ENCODE assay signal across 1 cellular context in the genomic region with DNA sequence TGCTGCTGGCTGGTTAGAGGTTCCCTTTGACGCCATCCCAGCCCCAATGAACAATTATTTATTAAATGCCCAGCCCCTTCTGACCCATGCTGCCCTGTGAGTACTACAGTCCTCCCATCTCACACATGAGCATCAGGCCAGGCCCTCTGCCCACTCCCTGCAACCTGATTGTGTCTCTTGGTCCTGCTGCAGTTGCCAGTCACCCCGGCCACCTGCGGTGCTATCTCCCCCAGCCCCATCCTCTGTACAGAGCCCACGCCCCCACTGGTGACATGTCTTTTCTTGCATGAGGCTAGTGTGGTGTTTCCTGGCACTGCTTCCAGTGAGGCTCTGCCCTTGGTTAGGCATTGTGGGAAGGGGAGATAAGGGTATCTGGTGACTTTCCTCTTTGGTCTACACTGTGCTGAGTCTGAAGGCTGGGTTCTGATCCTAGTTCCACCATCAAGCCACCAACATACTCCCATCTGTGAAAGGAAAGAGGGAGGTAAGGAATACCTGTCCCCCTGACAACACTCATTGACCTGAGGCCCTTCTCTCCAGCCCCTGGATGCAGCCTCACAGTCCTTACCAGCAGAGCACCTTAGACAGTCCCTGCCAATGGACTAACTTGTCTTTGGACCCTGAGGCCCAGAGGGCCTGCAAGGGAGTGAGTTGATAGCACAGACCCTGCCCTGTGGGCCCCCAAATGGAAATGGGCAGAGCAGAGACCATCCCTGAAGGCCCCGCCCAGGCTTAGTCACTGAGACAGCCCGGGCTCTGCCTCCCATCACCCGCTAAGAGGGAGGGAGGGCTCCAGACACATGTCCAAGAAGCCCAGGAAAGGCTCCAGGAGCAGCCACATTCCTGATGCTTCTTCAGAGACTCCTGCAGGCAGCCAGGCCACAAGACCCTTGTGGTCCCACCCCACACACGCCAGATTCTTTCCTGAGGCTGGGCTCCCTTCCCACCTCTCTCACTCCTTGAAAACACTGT.
TF ChIP-seq lines count a peak whose summit lies in the region.

No MANE protein-coding gene starts in this region.

TF ChIP-seq in HepG2, 621 proteins besides CTCF, POLR2A, EP300 and RAD21 (continued from another document and continues in another):
- TF ChIP-seq, protein P1, sequence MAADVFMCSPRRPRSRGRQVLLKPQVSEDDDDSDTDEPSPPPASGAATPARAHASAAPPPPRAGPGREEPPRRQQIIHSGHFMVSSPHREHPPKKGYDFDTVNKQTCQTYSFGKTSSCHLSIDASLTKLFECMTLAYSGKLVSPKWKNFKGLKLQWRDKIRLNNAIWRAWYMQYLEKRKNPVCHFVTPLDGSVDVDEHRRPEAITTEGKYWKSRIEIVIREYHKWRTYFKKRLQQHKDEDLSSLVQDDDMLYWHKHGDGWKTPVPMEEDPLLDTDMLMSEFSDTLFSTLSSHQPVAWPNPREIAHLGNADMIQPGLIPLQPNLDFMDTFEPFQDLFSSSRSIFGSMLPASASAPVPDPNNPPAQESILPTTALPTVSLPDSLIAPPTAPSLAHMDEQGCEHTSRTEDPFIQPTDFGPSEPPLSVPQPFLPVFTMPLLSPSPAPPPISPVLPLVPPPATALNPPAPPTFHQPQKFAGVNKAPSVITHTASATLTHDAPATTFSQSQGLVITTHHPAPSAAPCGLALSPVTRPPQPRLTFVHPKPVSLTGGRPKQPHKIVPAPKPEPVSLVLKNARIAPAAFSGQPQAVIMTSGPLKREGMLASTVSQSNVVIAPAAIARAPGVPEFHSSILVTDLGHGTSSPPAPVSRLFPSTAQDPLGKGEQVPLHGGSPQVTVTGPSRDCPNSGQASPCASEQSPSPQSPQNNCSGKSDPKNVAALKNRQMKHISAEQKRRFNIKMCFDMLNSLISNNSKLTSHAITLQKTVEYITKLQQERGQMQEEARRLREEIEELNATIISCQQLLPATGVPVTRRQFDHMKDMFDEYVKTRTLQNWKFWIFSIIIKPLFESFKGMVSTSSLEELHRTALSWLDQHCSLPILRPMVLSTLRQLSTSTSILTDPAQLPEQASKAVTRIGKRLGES (CRISPR knock-in tag; IDR thresholded peaks at IDR 0.05; ENCODE audit: borderline replicate concordance), result no peak
- no peak for TF ChIP-seq ZNF446 (CRISPR knock-in tag; IDR thresholded peaks at IDR 0.05)
- TF ChIP-seq ZNF746 (CRISPR knock-in tag; IDR thresholded peaks at IDR 0.05), result peak; percentile 46; the same call in 1 of the 2 replicates
- no peak for TF ChIP-seq ZNF747 (CRISPR knock-in tag; IDR thresholded peaks at IDR 0.05; ENCODE audit: borderline replicate concordance)
- no peak for TF ChIP-seq KAT2B (IDR thresholded peaks at IDR 0.05; ENCODE audit: borderline replicate concordance, low read depth, low read length)
- TF ChIP-seq ZNF709 (CRISPR knock-in tag; IDR thresholded peaks at IDR 0.05), result 0 out of 2 replicates have a peak, but pooled peaks have one; percentile 18
- 0 out of 2 replicates have a peak, but pooled peaks have one; percentile 51 for TF ChIP-seq ZSCAN20 (CRISPR knock-in tag; IDR thresholded peaks at IDR 0.05; ENCODE audit: borderline replicate concordance)
- TF ChIP-seq, protein P2, sequence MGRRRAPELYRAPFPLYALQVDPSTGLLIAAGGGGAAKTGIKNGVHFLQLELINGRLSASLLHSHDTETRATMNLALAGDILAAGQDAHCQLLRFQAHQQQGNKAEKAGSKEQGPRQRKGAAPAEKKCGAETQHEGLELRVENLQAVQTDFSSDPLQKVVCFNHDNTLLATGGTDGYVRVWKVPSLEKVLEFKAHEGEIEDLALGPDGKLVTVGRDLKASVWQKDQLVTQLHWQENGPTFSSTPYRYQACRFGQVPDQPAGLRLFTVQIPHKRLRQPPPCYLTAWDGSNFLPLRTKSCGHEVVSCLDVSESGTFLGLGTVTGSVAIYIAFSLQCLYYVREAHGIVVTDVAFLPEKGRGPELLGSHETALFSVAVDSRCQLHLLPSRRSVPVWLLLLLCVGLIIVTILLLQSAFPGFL (CRISPR knock-in tag; IDR thresholded peaks at IDR 0.05), result no peak
- TF ChIP-seq ZNF335 (CRISPR knock-in tag; IDR thresholded peaks at IDR 0.05), result no peak
- TF ChIP-seq DMAP1 (CRISPR knock-in tag; IDR thresholded peaks at IDR 0.05), result no peak
- TF ChIP-seq NFRKB (IDR thresholded peaks at IDR 0.05), result no peak
- peak; percentile 9; the same call in 1 of the 2 replicates for TF ChIP-seq POLR2G (IDR thresholded peaks at IDR 0.05; ENCODE audit: low read depth, low read length)
- TF ChIP-seq ZNF264 (CRISPR knock-in tag; IDR thresholded peaks at IDR 0.05), result no peak
- 0 out of 2 replicates have a peak, but pooled peaks have one; percentile 5 for TF ChIP-seq ZFP82 (CRISPR knock-in tag; IDR thresholded peaks at IDR 0.05; ENCODE audit: borderline replicate concordance)
- TF ChIP-seq, protein P3, sequence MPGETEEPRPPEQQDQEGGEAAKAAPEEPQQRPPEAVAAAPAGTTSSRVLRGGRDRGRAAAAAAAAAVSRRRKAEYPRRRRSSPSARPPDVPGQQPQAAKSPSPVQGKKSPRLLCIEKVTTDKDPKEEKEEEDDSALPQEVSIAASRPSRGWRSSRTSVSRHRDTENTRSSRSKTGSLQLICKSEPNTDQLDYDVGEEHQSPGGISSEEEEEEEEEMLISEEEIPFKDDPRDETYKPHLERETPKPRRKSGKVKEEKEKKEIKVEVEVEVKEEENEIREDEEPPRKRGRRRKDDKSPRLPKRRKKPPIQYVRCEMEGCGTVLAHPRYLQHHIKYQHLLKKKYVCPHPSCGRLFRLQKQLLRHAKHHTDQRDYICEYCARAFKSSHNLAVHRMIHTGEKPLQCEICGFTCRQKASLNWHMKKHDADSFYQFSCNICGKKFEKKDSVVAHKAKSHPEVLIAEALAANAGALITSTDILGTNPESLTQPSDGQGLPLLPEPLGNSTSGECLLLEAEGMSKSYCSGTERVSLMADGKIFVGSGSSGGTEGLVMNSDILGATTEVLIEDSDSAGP (CRISPR knock-in tag; IDR thresholded peaks at IDR 0.05; ENCODE audit: borderline replicate concordance), result no peak
- TF ChIP-seq, protein P4, sequence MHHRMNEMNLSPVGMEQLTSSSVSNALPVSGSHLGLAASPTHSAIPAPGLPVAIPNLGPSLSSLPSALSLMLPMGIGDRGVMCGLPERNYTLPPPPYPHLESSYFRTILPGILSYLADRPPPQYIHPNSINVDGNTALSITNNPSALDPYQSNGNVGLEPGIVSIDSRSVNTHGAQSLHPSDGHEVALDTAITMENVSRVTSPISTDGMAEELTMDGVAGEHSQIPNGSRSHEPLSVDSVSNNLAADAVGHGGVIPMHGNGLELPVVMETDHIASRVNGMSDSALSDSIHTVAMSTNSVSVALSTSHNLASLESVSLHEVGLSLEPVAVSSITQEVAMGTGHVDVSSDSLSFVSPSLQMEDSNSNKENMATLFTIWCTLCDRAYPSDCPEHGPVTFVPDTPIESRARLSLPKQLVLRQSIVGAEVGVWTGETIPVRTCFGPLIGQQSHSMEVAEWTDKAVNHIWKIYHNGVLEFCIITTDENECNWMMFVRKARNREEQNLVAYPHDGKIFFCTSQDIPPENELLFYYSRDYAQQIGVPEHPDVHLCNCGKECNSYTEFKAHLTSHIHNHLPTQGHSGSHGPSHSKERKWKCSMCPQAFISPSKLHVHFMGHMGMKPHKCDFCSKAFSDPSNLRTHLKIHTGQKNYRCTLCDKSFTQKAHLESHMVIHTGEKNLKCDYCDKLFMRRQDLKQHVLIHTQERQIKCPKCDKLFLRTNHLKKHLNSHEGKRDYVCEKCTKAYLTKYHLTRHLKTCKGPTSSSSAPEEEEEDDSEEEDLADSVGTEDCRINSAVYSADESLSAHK (CRISPR knock-in tag; IDR thresholded peaks at IDR 0.05; ENCODE audit: borderline replicate concordance), result no peak
- peak; percentile 68; the same call in 1 of the 2 replicates for TF ChIP-seq ZNF431 (CRISPR knock-in tag; IDR thresholded peaks at IDR 0.05; ENCODE audit: borderline replicate concordance, low read depth)
- TF ChIP-seq, protein P5, sequence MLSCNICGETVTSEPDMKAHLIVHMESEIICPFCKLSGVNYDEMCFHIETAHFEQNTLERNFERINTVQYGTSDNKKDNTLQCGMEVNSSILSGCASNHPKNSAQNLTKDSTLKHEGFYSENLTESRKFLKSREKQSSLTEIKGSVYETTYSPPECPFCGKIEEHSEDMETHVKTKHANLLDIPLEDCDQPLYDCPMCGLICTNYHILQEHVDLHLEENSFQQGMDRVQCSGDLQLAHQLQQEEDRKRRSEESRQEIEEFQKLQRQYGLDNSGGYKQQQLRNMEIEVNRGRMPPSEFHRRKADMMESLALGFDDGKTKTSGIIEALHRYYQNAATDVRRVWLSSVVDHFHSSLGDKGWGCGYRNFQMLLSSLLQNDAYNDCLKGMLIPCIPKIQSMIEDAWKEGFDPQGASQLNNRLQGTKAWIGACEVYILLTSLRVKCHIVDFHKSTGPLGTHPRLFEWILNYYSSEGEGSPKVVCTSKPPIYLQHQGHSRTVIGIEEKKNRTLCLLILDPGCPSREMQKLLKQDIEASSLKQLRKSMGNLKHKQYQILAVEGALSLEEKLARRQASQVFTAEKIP (CRISPR knock-in tag; IDR thresholded peaks at IDR 0.05; ENCODE audit: borderline replicate concordance), result no peak
- TF ChIP-seq, protein P6, sequence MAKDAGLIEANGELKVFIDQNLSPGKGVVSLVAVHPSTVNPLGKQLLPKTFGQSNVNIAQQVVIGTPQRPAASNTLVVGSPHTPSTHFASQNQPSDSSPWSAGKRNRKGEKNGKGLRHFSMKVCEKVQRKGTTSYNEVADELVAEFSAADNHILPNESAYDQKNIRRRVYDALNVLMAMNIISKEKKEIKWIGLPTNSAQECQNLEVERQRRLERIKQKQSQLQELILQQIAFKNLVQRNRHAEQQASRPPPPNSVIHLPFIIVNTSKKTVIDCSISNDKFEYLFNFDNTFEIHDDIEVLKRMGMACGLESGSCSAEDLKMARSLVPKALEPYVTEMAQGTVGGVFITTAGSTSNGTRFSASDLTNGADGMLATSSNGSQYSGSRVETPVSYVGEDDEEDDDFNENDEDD (CRISPR knock-in tag; IDR thresholded peaks at IDR 0.05; ENCODE audit: borderline replicate concordance), result no peak
- TF ChIP-seq ZSCAN29 (CRISPR knock-in tag; conservative IDR thresholded peaks at IDR 0.05), result peak; percentile 25; the same call in 1 of the 2 replicates
- TF ChIP-seq, protein P7, sequence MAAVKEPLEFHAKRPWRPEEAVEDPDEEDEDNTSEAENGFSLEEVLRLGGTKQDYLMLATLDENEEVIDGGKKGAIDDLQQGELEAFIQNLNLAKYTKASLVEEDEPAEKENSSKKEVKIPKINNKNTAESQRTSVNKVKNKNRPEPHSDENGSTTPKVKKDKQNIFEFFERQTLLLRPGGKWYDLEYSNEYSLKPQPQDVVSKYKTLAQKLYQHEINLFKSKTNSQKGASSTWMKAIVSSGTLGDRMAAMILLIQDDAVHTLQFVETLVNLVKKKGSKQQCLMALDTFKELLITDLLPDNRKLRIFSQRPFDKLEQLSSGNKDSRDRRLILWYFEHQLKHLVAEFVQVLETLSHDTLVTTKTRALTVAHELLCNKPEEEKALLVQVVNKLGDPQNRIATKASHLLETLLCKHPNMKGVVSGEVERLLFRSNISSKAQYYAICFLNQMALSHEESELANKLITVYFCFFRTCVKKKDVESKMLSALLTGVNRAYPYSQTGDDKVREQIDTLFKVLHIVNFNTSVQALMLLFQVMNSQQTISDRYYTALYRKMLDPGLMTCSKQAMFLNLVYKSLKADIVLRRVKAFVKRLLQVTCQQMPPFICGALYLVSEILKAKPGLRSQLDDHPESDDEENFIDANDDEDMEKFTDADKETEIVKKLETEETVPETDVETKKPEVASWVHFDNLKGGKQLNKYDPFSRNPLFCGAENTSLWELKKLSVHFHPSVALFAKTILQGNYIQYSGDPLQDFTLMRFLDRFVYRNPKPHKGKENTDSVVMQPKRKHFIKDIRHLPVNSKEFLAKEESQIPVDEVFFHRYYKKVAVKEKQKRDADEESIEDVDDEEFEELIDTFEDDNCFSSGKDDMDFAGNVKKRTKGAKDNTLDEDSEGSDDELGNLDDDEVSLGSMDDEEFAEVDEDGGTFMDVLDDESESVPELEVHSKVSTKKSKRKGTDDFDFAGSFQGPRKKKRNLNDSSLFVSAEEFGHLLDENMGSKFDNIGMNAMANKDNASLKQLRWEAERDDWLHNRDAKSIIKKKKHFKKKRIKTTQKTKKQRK (IDR thresholded peaks at IDR 0.05; ENCODE audit: low read length), result no peak
- peak; percentile 76 for TF ChIP-seq RBM22 (optimal IDR thresholded peaks at IDR 0.05; ENCODE audit: low read length)
- TF ChIP-seq, protein P8, sequence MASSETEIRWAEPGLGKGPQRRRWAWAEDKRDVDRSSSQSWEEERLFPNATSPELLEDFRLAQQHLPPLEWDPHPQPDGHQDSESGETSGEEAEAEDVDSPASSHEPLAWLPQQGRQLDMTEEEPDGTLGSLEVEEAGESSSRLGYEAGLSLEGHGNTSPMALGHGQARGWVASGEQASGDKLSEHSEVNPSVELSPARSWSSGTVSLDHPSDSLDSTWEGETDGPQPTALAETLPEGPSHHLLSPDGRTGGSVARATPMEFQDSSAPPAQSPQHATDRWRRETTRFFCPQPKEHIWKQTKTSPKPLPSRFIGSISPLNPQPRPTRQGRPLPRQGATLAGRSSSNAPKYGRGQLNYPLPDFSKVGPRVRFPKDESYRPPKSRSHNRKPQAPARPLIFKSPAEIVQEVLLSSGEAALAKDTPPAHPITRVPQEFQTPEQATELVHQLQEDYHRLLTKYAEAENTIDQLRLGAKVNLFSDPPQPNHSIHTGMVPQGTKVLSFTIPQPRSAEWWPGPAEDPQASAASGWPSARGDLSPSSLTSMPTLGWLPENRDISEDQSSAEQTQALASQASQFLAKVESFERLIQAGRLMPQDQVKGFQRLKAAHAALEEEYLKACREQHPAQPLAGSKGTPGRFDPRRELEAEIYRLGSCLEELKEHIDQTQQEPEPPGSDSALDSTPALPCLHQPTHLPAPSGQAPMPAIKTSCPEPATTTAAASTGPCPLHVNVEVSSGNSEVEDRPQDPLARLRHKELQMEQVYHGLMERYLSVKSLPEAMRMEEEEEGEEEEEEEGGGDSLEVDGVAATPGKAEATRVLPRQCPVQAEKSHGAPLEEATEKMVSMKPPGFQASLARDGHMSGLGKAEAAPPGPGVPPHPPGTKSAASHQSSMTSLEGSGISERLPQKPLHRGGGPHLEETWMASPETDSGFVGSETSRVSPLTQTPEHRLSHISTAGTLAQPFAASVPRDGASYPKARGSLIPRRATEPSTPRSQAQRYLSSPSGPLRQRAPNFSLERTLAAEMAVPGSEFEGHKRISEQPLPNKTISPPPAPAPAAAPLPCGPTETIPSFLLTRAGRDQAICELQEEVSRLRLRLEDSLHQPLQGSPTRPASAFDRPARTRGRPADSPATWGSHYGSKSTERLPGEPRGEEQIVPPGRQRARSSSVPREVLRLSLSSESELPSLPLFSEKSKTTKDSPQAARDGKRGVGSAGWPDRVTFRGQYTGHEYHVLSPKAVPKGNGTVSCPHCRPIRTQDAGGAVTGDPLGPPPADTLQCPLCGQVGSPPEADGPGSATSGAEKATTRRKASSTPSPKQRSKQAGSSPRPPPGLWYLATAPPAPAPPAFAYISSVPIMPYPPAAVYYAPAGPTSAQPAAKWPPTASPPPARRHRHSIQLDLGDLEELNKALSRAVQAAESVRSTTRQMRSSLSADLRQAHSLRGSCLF (CRISPR knock-in tag; IDR thresholded peaks at IDR 0.05; ENCODE audit: borderline replicate concordance), result no peak
- no peak for TF ChIP-seq ZNF569 (CRISPR knock-in tag; IDR thresholded peaks at IDR 0.05; ENCODE audit: borderline replicate concordance)
- no peak for TF ChIP-seq TOE1 (CRISPR knock-in tag; IDR thresholded peaks at IDR 0.05)
- no peak for TF ChIP-seq SRSF1 (optimal IDR thresholded peaks at IDR 0.05; ENCODE audit: low read depth, low read length)
- TF ChIP-seq, protein P9, sequence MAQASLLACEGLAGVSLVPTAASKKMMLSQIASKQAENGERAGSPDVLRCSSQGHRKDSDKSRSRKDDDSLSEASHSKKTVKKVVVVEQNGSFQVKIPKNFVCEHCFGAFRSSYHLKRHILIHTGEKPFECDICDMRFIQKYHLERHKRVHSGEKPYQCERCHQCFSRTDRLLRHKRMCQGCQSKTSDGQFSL (CRISPR knock-in tag; IDR thresholded peaks at IDR 0.05), result no peak
- TF ChIP-seq JUNB (CRISPR knock-in tag; IDR thresholded peaks at IDR 0.05; ENCODE audit: borderline replicate concordance), result no peak
- TF ChIP-seq TAF1 (CRISPR knock-in tag; IDR thresholded peaks at IDR 0.05), result no peak
- TF ChIP-seq NFYB (CRISPR knock-in tag; IDR thresholded peaks at IDR 0.05), result no peak
- TF ChIP-seq KDM4B (CRISPR knock-in tag; IDR thresholded peaks at IDR 0.05), result no peak
- peak; percentile 36; the same call in 1 of the 2 replicates for TF ChIP-seq ZNF788 (CRISPR knock-in tag; IDR thresholded peaks at IDR 0.05; ENCODE audit: borderline replicate concordance)
